11 cellular contexts compared by ENCODE assay signal in genomic region chr4:17512973-17513665, GRCh38. TPM values are rescaled to one million over a fixed set of nuclear protein-coding genes. Genes with fewer than 3 reads are reported as not detected.
A peak's percentile ranks its signal among the peaks of the same experiment; 100 is the strongest.
DNase-seq lines count a peak whose midpoint lies in the region; ATAC-seq, FAIRE-seq and TF ChIP-seq lines count a peak whose summit lies in the region.
"Had no signal": no experiment of that assay in that cellular context is flagged by ENCODE, and none has a peak within 500 bp of the region (broad histone marks: within the 10 kb centered on the region; RNA-seq: fewer than 3 reads in every experiment).

No MANE protein-coding gene starts in this region.

- peak overlapping the region; percentile 80 for H3K4me2 ChIP-seq in SU-DHL-6 (ENCODE audit: low read depth, low read length, poor library complexity, severe bottlenecking)

- H3K9me3 ChIP-seq in SU-DHL-6 (ENCODE audit: insufficient read depth, low read length) (no peaks in the 10 kb centered on the region), psoas muscle (no peaks in the 10 kb centered on the region), right atrium auricular region (no peaks in the 10 kb centered on the region), pancreas (no peaks in the 10 kb centered on the region)

- peak overlapping the region; percentile 76 for H2AFZ ChIP-seq in SU-DHL-6 (ENCODE audit: low read depth, low read length, severe bottlenecking)

- peak overlapping the region; percentile 96 for H3K4me3 Mint-ChIP-seq in activated CD4-positive, alpha-beta T cell treated with anti-CD3 and anti-CD28 coated beads, Interleukin-2, amount 10 ng/mL, durations not matched to agents 24 days and 14 days
- peak overlapping the region; percentile 72 for H3K4me3 Mint-ChIP-seq in endothelial cell (ENCODE audit: unreplicated experiment)

- peaks cover 11% of the 10 kb centered on the region; the same call in 1 of the 2 replicates for H3F3A ChIP-seq in SU-DHL-6 (ENCODE audit: insufficient read depth)

- H3K4me1 Mint-ChIP-seq in activated CD4-positive, alpha-beta T cell treated with anti-CD3 and anti-CD28 coated beads, Interleukin-2, amount 10 ng/mL, durations not matched to agents 24 days and 14 days: peaks cover 18% of the 10 kb centered on the region
- peaks cover 5% of the 10 kb centered on the region for H3K4me1 Mint-ChIP-seq in endothelial cell (ENCODE audit: unreplicated experiment)

- ATAC-seq in psoas muscle (no peak), pancreas (no peak)

- WGBS in psoas muscle, 3 donors: 83 to 89% (median 88%) methylated on average over 5 of the region's 5 CpGs
- WGBS in pancreas, 2 donors: 68 to 71% methylated on average over 5 of the region's 5 CpGs

- H3K9me3 Mint-ChIP-seq in activated CD4-positive, alpha-beta T cell treated with anti-CD3 and anti-CD28 coated beads, Interleukin-2, amount 10 ng/mL, durations not matched to agents 24 days and 14 days: no peaks in the 10 kb centered on the region
- no peaks in the 10 kb centered on the region for H3K9me3 Mint-ChIP-seq in endothelial cell (ENCODE audit: unreplicated experiment)

- H3K27ac ChIP-seq in SU-DHL-6 (ENCODE audit: low read depth, low read length): no peak overlapping the region
- H3K27ac ChIP-seq in psoas muscle: no peak overlapping the region
- no peak overlapping the region for H3K27ac ChIP-seq in right atrium auricular region
- H3K27ac ChIP-seq in pancreas: no peak overlapping the region

- H4K20me1 ChIP-seq in SU-DHL-6 (ENCODE audit: low read depth, low read length): no peaks in the 10 kb centered on the region

- intact Hi-C loops in activated CD4-positive, alpha-beta T cell treated with anti-CD3 and anti-CD28 coated beads, Interleukin-2, amount 10 ng/mL, durations not matched to agents 24 days and 14 days (cut with micrococcal nuclease): loop anchor here (1.0 to 5.0 kb wide), 3 partner anchors 65 to 1286 kb away; partner anchors contain the start of genes MED28 and TAPT1
- intact Hi-C loops in psoas muscle (cut with DNase I): loop anchor here in 1 of 2 donors (10.0 kb wide), 1 partner anchor 512 kb away; the partner anchor contains the start of gene LCORL
- intact Hi-C loops in pancreas (cut with DNase I): no loop called here

- H3K9ac ChIP-seq in SU-DHL-6 (ENCODE audit: low read length): peak overlapping the region; percentile 77

- peaks cover 14% of the 10 kb centered on the region for H3K27me3 Mint-ChIP-seq in activated CD4-positive, alpha-beta T cell treated with anti-CD3 and anti-CD28 coated beads, Interleukin-2, amount 10 ng/mL, durations not matched to agents 24 days and 14 days
- peaks cover 3% of the 10 kb centered on the region for H3K27me3 Mint-ChIP-seq in endothelial cell (ENCODE audit: unreplicated experiment)

- peak overlapping the region; percentile 23 for H3K27ac Mint-ChIP-seq in activated CD4-positive, alpha-beta T cell treated with anti-CD3 and anti-CD28 coated beads, Interleukin-2, amount 10 ng/mL, durations not matched to agents 24 days and 14 days
- no peak overlapping the region for H3K27ac Mint-ChIP-seq in endothelial cell (ENCODE audit: unreplicated experiment)

- no peaks in the 10 kb centered on the region; the same call in 1 of the 2 replicates for H3K36me3 ChIP-seq in SU-DHL-6 (ENCODE audit: low read length)
- peaks cover 3 to 7% of the 10 kb centered on the region in 2 donors for H3K36me3 ChIP-seq in psoas muscle (ENCODE audit: insufficient read depth in 1 of 2, low read depth in 1 of 2)
- H3K36me3 ChIP-seq in right atrium auricular region: peaks cover 2% of the 10 kb centered on the region
- H3K36me3 ChIP-seq in pancreas: no peaks in the 10 kb centered on the region

- H3K36me3 Mint-ChIP-seq in activated CD4-positive, alpha-beta T cell treated with anti-CD3 and anti-CD28 coated beads, Interleukin-2, amount 10 ng/mL, durations not matched to agents 24 days and 14 days (ENCODE audit: low read depth): peaks cover 12% of the 10 kb centered on the region
- no peaks in the 10 kb centered on the region for H3K36me3 Mint-ChIP-seq in endothelial cell (ENCODE audit: low read depth, unreplicated experiment)

- no peak for TF ChIP-seq CTCF in SU-DHL-6 (IDR thresholded peaks at IDR 0.05; ENCODE audit: insufficient read depth, low read length, poor library complexity, severe bottlenecking)
- no peak for TF ChIP-seq CTCF in endothelial cell (IDR thresholded peaks at IDR 0.05; ENCODE audit: unreplicated experiment)
- no peak for TF ChIP-seq CTCF in psoas muscle (IDR thresholded peaks at IDR 0.05)
- TF ChIP-seq CTCF in right atrium auricular region (IDR thresholded peaks at IDR 0.05): no peak
- TF ChIP-seq CTCF in pancreas (IDR thresholded peaks at IDR 0.05): no peak

- H3K9me2 ChIP-seq in SU-DHL-6 (replicated peaks; ENCODE audit: insufficient read depth, low read length): no peaks in the 10 kb centered on the region

- peaks cover 12% of the 10 kb centered on the region for H3K4me1 ChIP-seq in psoas muscle
- peaks cover 0 to 18% of the 10 kb centered on the region in 2 donors for H3K4me1 ChIP-seq in right atrium auricular region
- H3K4me1 ChIP-seq in pancreas: peaks cover 3 to 5% (median 3%) of the 10 kb centered on the region in 3 donors

- peaks cover 23% of the 10 kb centered on the region for H3K79me2 ChIP-seq in SU-DHL-6 (ENCODE audit: insufficient read depth, low read length)

- H3K4me3 ChIP-seq in SU-DHL-6 (ENCODE audit: insufficient read depth, low read length, poor library complexity, severe bottlenecking) (no peak overlapping the region), psoas muscle (peak overlapping the region; percentile 94), right atrium auricular region (no peak overlapping the region), pancreas (no peak overlapping the region)

- H3K27me3 ChIP-seq in SU-DHL-6 (ENCODE audit: low read length): no peaks in the 10 kb centered on the region
- H3K27me3 ChIP-seq in psoas muscle (ENCODE audit: insufficient read depth in 3 of 3, low read length in 2 of 3): no peaks in the 10 kb centered on the region
- no peaks in the 10 kb centered on the region for H3K27me3 ChIP-seq in right atrium auricular region
- H3K27me3 ChIP-seq in pancreas: no peaks in the 10 kb centered on the region

- no peak for DNase-seq in activated CD4-positive, alpha-beta T cell treated with anti-CD3 and anti-CD28 coated beads, Interleukin-2, amount 10 ng/mL, durations not matched to agents 24 days and 14 days
- DNase-seq in activated CD4-positive, alpha-beta T cell treated with anti-CD3 and anti-CD28 coated beads, Interleukin-2, amount 50 U/mL, for 48 hours: no peak
- no peak for DNase-seq in endothelial cell (ENCODE audit: low spot score)
- no peak for DNase-seq in psoas muscle
- no peak for DNase-seq in right atrium auricular region (ENCODE audit: low spot score)
- no peak for DNase-seq in pancreas
- no peak for DNase-seq in epidermal melanocyte (ENCODE audit: insufficient read length, low spot score)
- DNase-seq: NCI-H1105, RPMI8226 had no signal

- FAIRE-seq in pancreas (lab: Jason Lieb, UNC): no peak

RNA-seq across cellular contexts. Expression of gene QDPR, which starts 1.2 kb away (rescaled TPM):
- 31.8 and 34.4 TPM in 2 replicates for total RNA-seq in activated CD4-positive, alpha-beta T cell treated with anti-CD3 and anti-CD28 coated beads, Interleukin-2, amount 10 ng/mL, durations not matched to agents 24 days and 14 days
- total RNA-seq in endothelial cell (ENCODE audit: unreplicated experiment) (25.8 TPM), psoas muscle (10 to 100 TPM; 34.6 to 47.2 (median 39.7) TPM), right atrium auricular region (10 to 100 TPM in 1 of 2 donors, 1 to 10 TPM in 1; 5.8 to 14.8 TPM), pancreas (10 to 100 TPM; 11.4 to 20.6 (median 16.5) TPM)
- polyA plus RNA-seq in psoas muscle (10 to 100 TPM; 17.6 to 53.2 (median 35.4) TPM), pancreas (10 to 100 TPM; 14.9 to 56.8 TPM)

RNA-seq across cellular contexts. Expression of gene CLRN2, which starts 1.8 kb away (rescaled TPM):
- total RNA-seq in activated CD4-positive, alpha-beta T cell treated with anti-CD3 and anti-CD28 coated beads, Interleukin-2, amount 10 ng/mL, durations not matched to agents 24 days and 14 days: not detected in 2 replicates
- not detected for total RNA-seq in endothelial cell (ENCODE audit: unreplicated experiment)
- not detected for total RNA-seq in psoas muscle
- not detected for polyA plus RNA-seq in psoas muscle
- total RNA-seq in right atrium auricular region: not detected
- total RNA-seq in pancreas: not detected
- not detected for polyA plus RNA-seq in pancreas
- total RNA-seq: posterior vena cava had no signal
